1 cellular context compared by ENCODE assay signal in the genomic region with DNA sequence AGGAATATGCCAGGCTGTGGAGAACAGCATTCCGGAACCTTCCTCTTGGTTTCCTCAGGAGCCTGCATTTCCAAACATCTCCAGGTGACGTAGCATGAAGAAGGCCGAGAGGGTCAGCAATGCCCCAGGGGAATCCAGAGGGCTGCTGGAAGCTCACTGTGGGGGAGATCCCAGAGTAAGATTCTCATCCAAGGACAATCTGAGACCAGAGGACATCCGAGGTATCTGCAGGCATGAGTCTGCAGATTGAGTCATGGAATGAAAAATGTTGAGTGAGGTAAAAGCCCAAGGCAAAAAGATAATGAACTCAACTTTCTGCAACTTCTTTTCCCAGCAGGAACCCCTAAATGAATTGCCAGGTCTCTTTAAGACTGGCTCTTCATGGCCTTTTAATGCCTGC.
TF ChIP-seq lines count a peak whose summit lies in the region.

No MANE protein-coding gene starts in this region.

TF ChIP-seq in IMR-90, 13 proteins besides CTCF, POLR2A, EP300 and RAD21:
- TF ChIP-seq NFE2L2 (IDR thresholded peaks at IDR 0.05; ENCODE audit: low read depth, low read length) (0 out of 2 replicates have a peak, but pooled peaks have one; percentile 11), MXI1 (IDR thresholded peaks at IDR 0.05; ENCODE audit: borderline replicate concordance, low read depth, low read length) (no peak)
TF ChIP-seq in IMR-90: peak in this region for 1.
